Comparison of ENCODE assay signal across 8 cellular contexts in genomic region chr14:22848391-22849164, GRCh38. TPM values are rescaled to one million over a fixed set of nuclear protein-coding genes. Genes with fewer than 3 reads are reported as not detected.
DNase-seq lines count a peak whose midpoint lies in the region; ATAC-seq, FAIRE-seq and TF ChIP-seq lines count a peak whose summit lies in the region.

No MANE protein-coding gene starts in this region.

- H2AFZ ChIP-seq in GM12878 (ENCODE audit: control insufficient read depth, low read depth, low read length) (no peak overlapping the region), hepatocyte (no peak overlapping the region)

- DNase-seq in H4 (ENCODE audit: low spot score) (peak; percentile 95), GM12878 (ENCODE audit: low read depth, low spot score) (no peak), hepatocyte (ENCODE audit: low spot score) (peak; percentile 87), HTR-8/SVneo (ENCODE audit: insufficient read length, low spot score) (no peak), NCI-H2227 (lab: John Stamatoyannopoulos, UW; ENCODE audit: unreplicated experiment) (no peak)
- no peak for DNase-seq in stimulated activated CD8-positive, alpha-beta memory T cell treated with anti-CD3 and anti-CD28 coated beads, Interleukin-4, amount 100 ng/mL, for 48 hours

- no peak for ATAC-seq in GM12878
- no peak for ATAC-seq in HG02852 (IDR thresholded peaks at IDR 0.05; ENCODE audit: unreplicated experiment)

- CTCF ChIA-PET in GM12878 (lab: Yijun Ruan, JAX), result interaction anchor here (0.7 to 10.0 kb wide), 8 partner anchors 19 to 458 kb away, joined by 3 to 324 read pairs (median 6); partner anchors contain the start of genes MRPL52 and SLC7A7

- SMC1A ChIA-PET in GM12878 (lab: Charles Lee; ENCODE audit: uncharacterized antibody, unreplicated experiment), result interaction anchor here (1.2 to 7.3 kb wide), 3 partner anchors 25 to 278 kb away, joined by 4 to 92 read pairs (median 6); no protein-coding TSS in a partner anchor

- H3K79me2 ChIP-seq in GM12878 (ENCODE audit: control insufficient read depth, insufficient read depth, low read length), result no peaks in the 10 kb centered on the region
- no peaks in the 10 kb centered on the region for H3K79me2 ChIP-seq in hepatocyte

- no TSS peak for BruUV-seq in GM12878 (replicated peaks; lab: Mats Ljungman, UMichigan)

- no peaks in the 10 kb centered on the region for H3K27me3 ChIP-seq in GM12878 (replicated peaks in 1 of 2; ENCODE audit: control insufficient read depth in 2 of 2, insufficient read depth in 2 of 2, low read length in 1 of 2)
- no peaks in the 10 kb centered on the region for H3K27me3 ChIP-seq in hepatocyte

- no peak for TF ChIP-seq RAD21 in GM12878 (IDR thresholded peaks at IDR 0.05; ENCODE audit: insufficient read depth, low read depth, low read length)

- H3K9me3 ChIP-seq in GM12878 (replicated peaks; ENCODE audit: control insufficient read depth, insufficient read depth, low read length) (no peaks in the 10 kb centered on the region), hepatocyte (ENCODE audit: low read depth) (no peaks in the 10 kb centered on the region)

- H4K20me1 ChIP-seq in GM12878 (ENCODE audit: control insufficient read depth, insufficient read depth) (no peaks in the 10 kb centered on the region), hepatocyte (ENCODE audit: insufficient read depth, poor library complexity, severe bottlenecking) (no peaks in the 10 kb centered on the region)

- in situ Hi-C loops in GM12878 (cut with MboI), result loop anchor here (5.0 to 10.0 kb wide), 2 partner anchors 71 to 534 kb away; no protein-coding TSS in a partner anchor

- RAD21 ChIA-PET in GM12878 (lab: Charles Lee; ENCODE audit: unreplicated experiment), result interaction anchor here (1.5 to 9.4 kb wide), 4 partner anchors 11 to 278 kb away, joined by 5 to 130 read pairs (median 8); no protein-coding TSS in a partner anchor

- FAIRE-seq in GM12878 (lab: Jason Lieb, UNC), result no peak
- FAIRE-seq in HTR-8/SVneo (lab: Jason Lieb, UNC), result no peak

- TF ChIP-seq EP300 in GM12878 (IDR thresholded peaks at IDR 0.05; ENCODE audit: borderline replicate concordance in 1 of 2, control insufficient read depth in 1 of 2, low read depth in 2 of 2, low read length in 2 of 2), result no peak

- POLR2A ChIA-PET in GM12878 (lab: Charles Lee), result no interaction called here

- H3K36me3 ChIP-seq in GM12878 (ENCODE audit: control insufficient read depth in 2 of 2, insufficient read depth in 2 of 2, low read length in 1 of 2), result no peaks in the 10 kb centered on the region
- H3K36me3 ChIP-seq in hepatocyte (replicated peaks; ENCODE audit: insufficient read depth, low read depth), result no peaks in the 10 kb centered on the region

- no peaks in the 10 kb centered on the region for H3K9me2 ChIP-seq in hepatocyte (replicated peaks; ENCODE audit: insufficient read depth)

- WGBS in GM12878 (ENCODE audit: insufficient coverage, insufficient replicate concordance, low lambda C conversion rate, missing lambda C conversion rate), result 62% methylated on average over 12 of the region's 12 CpGs
- 58% methylated on average over 12 of the region's 12 CpGs for WGBS in hepatocyte (ENCODE audit: low lambda C conversion rate, missing lambda C conversion rate)

- no peak overlapping the region for H3K9ac ChIP-seq in GM12878 (ENCODE audit: control insufficient read depth, insufficient read depth, low read length)

- no peak for TF ChIP-seq CTCF in GM12878 (IDR thresholded peaks at IDR 0.05 in 2 of 3, conservative IDR thresholded peaks at IDR 0.05 in 1 of 3; ENCODE audit: control insufficient read depth in 2 of 3, extremely low read depth in 1 of 3, insufficient read depth in 1 of 3, low read depth in 3 of 3, low read length in 3 of 3)
- no peak for TF ChIP-seq CTCF in hepatocyte (IDR thresholded peaks at IDR 0.05; ENCODE audit: poor library complexity)

- no peak overlapping the region for H3K4me2 ChIP-seq in GM12878 (ENCODE audit: control insufficient read depth, insufficient read depth)
- H3K4me2 ChIP-seq in hepatocyte, result peak overlapping the region; percentile 67

- intact Hi-C loops in GM12878 (cut with micrococcal nuclease; ENCODE audit: unreplicated experiment), result no loop called here

- H3K4me1 ChIP-seq in GM12878 (ENCODE audit: control insufficient read depth, insufficient read depth, low read length), result peaks cover 17% of the 10 kb centered on the region
- H3K4me1 ChIP-seq in hepatocyte (ENCODE audit: insufficient read depth), result peaks cover 50% of the 10 kb centered on the region

- H3K4me3 ChIP-seq in GM12878 (no peak overlapping the region), hepatocyte (no peak overlapping the region), skin epidermis (no peak overlapping the region)

- no peak for TF ChIP-seq POLR2A in GM12878 (IDR thresholded peaks at IDR 0.05; ENCODE audit: low read depth, low read length)

- H3K27ac ChIP-seq in GM12878 (ENCODE audit: control insufficient read depth, insufficient read depth) (no peak overlapping the region), hepatocyte (peak overlapping the region; percentile 99), skin epidermis (peak overlapping the region in 20 of 21 experiments; percentile 69 to 92 (median 80))

RNA-seq across cellular contexts. Expression of gene MMP14, which starts 12.2 kb away (rescaled TPM):
- 268 and 298 TPM in 2 replicates for total RNA-seq in H4 (2014; rRNA removed; shearing (Covaris generic))
- total RNA-seq in GM12878 (2013; cell fraction: nucleolus; rRNA removed), result 3.2 and 5.0 TPM in 2 replicates
- 0.38 and 0.85 TPM in 2 replicates for total RNA-seq in GM12878 (2014; rRNA removed)
- total RNA-seq in GM12878 (2014; rRNA removed; fragmentation: Illumina TruSeq; extraction: Trizol), result 0.28 and 0.31 TPM in 2 replicates
- total RNA-seq in GM12878 (2021), result 1.1 and 1.8 TPM in 2 replicates
- 1.2 TPM for polyA plus RNA-seq in GM12878 (2011; ENCODE audit: low read depth)
- polyA plus RNA-seq in GM12878 (2011; rRNA removed), result 0.65 and 0.91 TPM in 2 replicates
- polyA plus RNA-seq in GM12878 (2011; cell fraction: cytosol; rRNA removed), result 1.8 and 2.0 TPM in 2 replicates
- 7.5 and 8.2 TPM in 2 replicates for polyA plus RNA-seq in GM12878 (2011; cell fraction: nucleus; rRNA removed)
- 0.46 and 0.59 TPM in 2 replicates for polyA plus RNA-seq in GM12878 (2012)
- 0.27 and 0.56 TPM in 2 replicates for polyA plus RNA-seq in GM12878 (2014; fragmentation: Illumina TruSeq; extraction: Trizol)
- not detected for polyA plus RNA-seq in GM12878 (2014; fragmentation: Nextera tagmentation; extraction: Ambion mirVana)
- 1.8 and 1.9 TPM in 2 replicates for polyA plus RNA-seq in GM12878 (2014; rRNA removed)
- polyA plus RNA-seq in GM12878 (2016; fragmentation: Nextera tagmentation; extraction: Ambion mirVana), result under 1 TPM; 0.32 to 0.42 TPM
- polyA minus RNA-seq in GM12878 (2011; rRNA and poly(A)+ RNA removed), result 0.15 and 0.26 TPM in 2 replicates
- polyA minus RNA-seq in GM12878 (2011; cell fraction: cytosol; rRNA and poly(A)+ RNA removed), result not detected in 2 replicates
- 0.57 and 1.1 TPM in 2 replicates for polyA minus RNA-seq in GM12878 (2011; cell fraction: nucleus; rRNA and poly(A)+ RNA removed)
- total RNA-seq in hepatocyte, result 122 and 160 TPM in 2 replicates
- polyA plus RNA-seq in hepatocyte, result 17.1 and 21.4 TPM in 2 replicates

RNA-seq across cellular contexts. Expression of gene MRPL52, which starts 18.9 kb away (rescaled TPM):
- total RNA-seq in H4 (2014; rRNA removed; shearing (Covaris generic)), result 130 and 189 TPM in 2 replicates
- 21.8 and 22.3 TPM in 2 replicates for total RNA-seq in GM12878 (2013; cell fraction: nucleolus; rRNA removed)
- 102 and 143 TPM in 2 replicates for total RNA-seq in GM12878 (2014; rRNA removed)
- total RNA-seq in GM12878 (2014; rRNA removed; fragmentation: Illumina TruSeq; extraction: Trizol), result 110 and 135 TPM in 2 replicates
- 193 and 208 TPM in 2 replicates for total RNA-seq in GM12878 (2021)
- polyA plus RNA-seq in GM12878 (2011; ENCODE audit: low read depth), result 136 TPM
- polyA plus RNA-seq in GM12878 (2011; rRNA removed), result 62.7 and 86.1 TPM in 2 replicates
- polyA plus RNA-seq in GM12878 (2011; cell fraction: cytosol; rRNA removed), result 51.4 and 58.7 TPM in 2 replicates
- 32.4 and 47.1 TPM in 2 replicates for polyA plus RNA-seq in GM12878 (2011; cell fraction: nucleus; rRNA removed)
- polyA plus RNA-seq in GM12878 (2012), result 113 and 144 TPM in 2 replicates
- polyA plus RNA-seq in GM12878 (2014; fragmentation: Illumina TruSeq; extraction: Trizol), result 43.2 and 67.3 TPM in 2 replicates
- polyA plus RNA-seq in GM12878 (2014; fragmentation: Nextera tagmentation; extraction: Ambion mirVana), result 100 to 1,000 TPM in 1 of 2 experiments, 10 to 100 TPM in 1; 51.7 to 142 TPM
- 172 and 212 TPM in 2 replicates for polyA plus RNA-seq in GM12878 (2014; rRNA removed)
- polyA plus RNA-seq in GM12878 (2016; fragmentation: Nextera tagmentation; extraction: Ambion mirVana), result 100 to 1,000 TPM; 530 to 541 TPM
- 9.3 and 15.1 TPM in 2 replicates for polyA minus RNA-seq in GM12878 (2011; rRNA and poly(A)+ RNA removed)
- polyA minus RNA-seq in GM12878 (2011; cell fraction: cytosol; rRNA and poly(A)+ RNA removed), result 12.3 and 22.1 TPM in 2 replicates
- polyA minus RNA-seq in GM12878 (2011; cell fraction: nucleus; rRNA and poly(A)+ RNA removed), result 7.9 and 18.8 TPM in 2 replicates
- 50.6 and 164 TPM in 2 replicates for total RNA-seq in hepatocyte
- polyA plus RNA-seq in hepatocyte, result 214 and 227 TPM in 2 replicates

RNA-seq across cellular contexts. Expression of gene LRP10, which starts 23.0 kb away (rescaled TPM):
- total RNA-seq in H4 (2014; rRNA removed; shearing (Covaris generic)), result 35.8 and 48.4 TPM in 2 replicates
- 43.0 and 46.7 TPM in 2 replicates for total RNA-seq in GM12878 (2013; cell fraction: nucleolus; rRNA removed)
- 16.7 and 17.8 TPM in 2 replicates for total RNA-seq in GM12878 (2014; rRNA removed)
- total RNA-seq in GM12878 (2014; rRNA removed; fragmentation: Illumina TruSeq; extraction: Trizol), result 10.5 and 13.5 TPM in 2 replicates
- total RNA-seq in GM12878 (2021), result 51.5 and 56.9 TPM in 2 replicates
- 23.9 TPM for polyA plus RNA-seq in GM12878 (2011; ENCODE audit: low read depth)
- 7.9 and 20.4 TPM in 2 replicates for polyA plus RNA-seq in GM12878 (2011; rRNA removed)
- 30.1 and 31.1 TPM in 2 replicates for polyA plus RNA-seq in GM12878 (2011; cell fraction: cytosol; rRNA removed)
- polyA plus RNA-seq in GM12878 (2011; cell fraction: nucleus; rRNA removed), result 57.3 and 57.9 TPM in 2 replicates
- 47.1 and 60.2 TPM in 2 replicates for polyA plus RNA-seq in GM12878 (2012)
- 8.3 and 24.5 TPM in 2 replicates for polyA plus RNA-seq in GM12878 (2014; fragmentation: Illumina TruSeq; extraction: Trizol)
- polyA plus RNA-seq in GM12878 (2014; fragmentation: Nextera tagmentation; extraction: Ambion mirVana), result 1 to 10 TPM; 3.0 TPM
- polyA plus RNA-seq in GM12878 (2014; rRNA removed), result 21.4 and 23.0 TPM in 2 replicates
- polyA plus RNA-seq in GM12878 (2016; fragmentation: Nextera tagmentation; extraction: Ambion mirVana), result 10 to 100 TPM; 43.8 to 53.7 TPM
- polyA minus RNA-seq in GM12878 (2011; rRNA and poly(A)+ RNA removed), result 43.4 and 68.8 TPM in 2 replicates
- polyA minus RNA-seq in GM12878 (2011; cell fraction: cytosol; rRNA and poly(A)+ RNA removed), result 30.1 and 34.1 TPM in 2 replicates
- polyA minus RNA-seq in GM12878 (2011; cell fraction: nucleus; rRNA and poly(A)+ RNA removed), result 24.3 and 36.3 TPM in 2 replicates
- total RNA-seq in hepatocyte, result 34.4 and 56.2 TPM in 2 replicates
- polyA plus RNA-seq in hepatocyte, result 92.7 and 117 TPM in 2 replicates

RNA-seq across cellular contexts. Expression of gene SLC7A7, which starts 33.3 kb away (rescaled TPM):
- 13.6 and 13.9 TPM in 2 replicates for total RNA-seq in H4 (2014; rRNA removed; shearing (Covaris generic))
- 64.8 and 70.2 TPM in 2 replicates for total RNA-seq in GM12878 (2013; cell fraction: nucleolus; rRNA removed)
- total RNA-seq in GM12878 (2014; rRNA removed), result 55.6 and 58.5 TPM in 2 replicates
- 38.5 and 39.7 TPM in 2 replicates for total RNA-seq in GM12878 (2014; rRNA removed; fragmentation: Illumina TruSeq; extraction: Trizol)
- 44.7 and 50.8 TPM in 2 replicates for total RNA-seq in GM12878 (2021)
- polyA plus RNA-seq in GM12878 (2011; ENCODE audit: low read depth), result 31.6 TPM
- polyA plus RNA-seq in GM12878 (2011; rRNA removed), result 58.6 and 79.2 TPM in 2 replicates
- 81.8 and 100 TPM in 2 replicates for polyA plus RNA-seq in GM12878 (2011; cell fraction: cytosol; rRNA removed)
- 56.1 and 60.0 TPM in 2 replicates for polyA plus RNA-seq in GM12878 (2011; cell fraction: nucleus; rRNA removed)
- polyA plus RNA-seq in GM12878 (2012), result 29.4 and 38.4 TPM in 2 replicates
- 64.3 and 65.1 TPM in 2 replicates for polyA plus RNA-seq in GM12878 (2014; fragmentation: Illumina TruSeq; extraction: Trizol)
- polyA plus RNA-seq in GM12878 (2014; fragmentation: Nextera tagmentation; extraction: Ambion mirVana), result 10 to 100 TPM; 48.1 to 72.7 TPM
- polyA plus RNA-seq in GM12878 (2014; rRNA removed), result 53.5 and 60.2 TPM in 2 replicates
- polyA plus RNA-seq in GM12878 (2016; fragmentation: Nextera tagmentation; extraction: Ambion mirVana), result 10 to 100 TPM; 27.8 to 31.1 TPM
- polyA minus RNA-seq in GM12878 (2011; rRNA and poly(A)+ RNA removed), result 85.9 and 88.4 TPM in 2 replicates
- 18.2 and 18.3 TPM in 2 replicates for polyA minus RNA-seq in GM12878 (2011; cell fraction: cytosol; rRNA and poly(A)+ RNA removed)
- polyA minus RNA-seq in GM12878 (2011; cell fraction: nucleus; rRNA and poly(A)+ RNA removed), result 15.2 and 20.2 TPM in 2 replicates
- 337 and 381 TPM in 2 replicates for total RNA-seq in hepatocyte
- 169 and 206 TPM in 2 replicates for polyA plus RNA-seq in hepatocyte

RNA-seq across cellular contexts. Expression of gene REM2, which starts 34.4 kb away (rescaled TPM):
- 0.27 TPM in 1 of 2 replicates, not detected in the other for total RNA-seq in H4 (2014; rRNA removed; shearing (Covaris generic))
- total RNA-seq in GM12878 (2013; cell fraction: nucleolus; rRNA removed), result 3.3 and 4.7 TPM in 2 replicates
- total RNA-seq in GM12878 (2014; rRNA removed) (0.87 and 1.2 TPM in 2 replicates), GM12878 (2014; rRNA removed; fragmentation: Illumina TruSeq; extraction: Trizol) (0.27 and 0.37 TPM in 2 replicates), GM12878 (2021) (0.66 and 0.69 TPM in 2 replicates), hepatocyte (1.5 and 1.9 TPM in 2 replicates)
- 0.84 TPM for polyA plus RNA-seq in GM12878 (2011; ENCODE audit: low read depth)
- polyA plus RNA-seq in GM12878 (2011; rRNA removed) (0.69 and 1.1 TPM in 2 replicates), GM12878 (2014; fragmentation: Illumina TruSeq; extraction: Trizol) (0.17 and 0.66 TPM in 2 replicates), GM12878 (2014; fragmentation: Nextera tagmentation; extraction: Ambion mirVana) (1 to 10 TPM in 1 of 2 experiments, under 1 TPM in 1; 0.68 to 1.3 TPM), GM12878 (2014; rRNA removed) (1.3 and 1.5 TPM in 2 replicates), GM12878 (2016; fragmentation: Nextera tagmentation; extraction: Ambion mirVana) (1 to 10 TPM in 1 of 2 experiments, under 1 TPM in 1; 0.97 to 1.5 TPM), hepatocyte (5.5 and 6.3 TPM in 2 replicates)
- 0.59 and 0.61 TPM in 2 replicates for polyA plus RNA-seq in GM12878 (2011; cell fraction: cytosol; rRNA removed)
- polyA plus RNA-seq in GM12878 (2011; cell fraction: nucleus; rRNA removed), result 1.9 and 2.3 TPM in 2 replicates
- polyA plus RNA-seq in GM12878 (2012), result 0.94 and 1.6 TPM in 2 replicates
- 0.88 and 1.6 TPM in 2 replicates for polyA minus RNA-seq in GM12878 (2011; rRNA and poly(A)+ RNA removed)
- polyA minus RNA-seq in GM12878 (2011; cell fraction: cytosol; rRNA and poly(A)+ RNA removed), result 0.94 TPM in 2 replicates
- polyA minus RNA-seq in GM12878 (2011; cell fraction: nucleus; rRNA and poly(A)+ RNA removed), result 2.4 and 2.8 TPM in 2 replicates

Comparison
In these comparisons a context has a peak if more than half of its experiments do, and no peak if none do; other contexts are left out.
1. DNase-seq: peak in H4 (single experiment) and hepatocyte (single experiment); none in GM12878 (single experiment), HTR-8/SVneo (single experiment), NCI-H2227 (single experiment) and stimulated activated CD8-positive, alpha-beta memory T cell treated with anti-CD3 and anti-CD28 coated beads, Interleukin-4, amount 100 ng/mL, for 48 hours (single experiment).
2. RNA of gene MMP14, which starts 12.2 kb away (total RNA-seq): 268 to 298 TPM in H4 and 122 to 160 TPM in hepatocyte; 0.28 to 5.0 TPM in GM12878; every median in the first group is over 10 times any median in the second.